In genomic region chr11:44316388-44317240, GRCh38 we compare ENCODE assay signal across 8 cellular contexts. TPM values are rescaled to one million over a fixed set of nuclear protein-coding genes. Genes with fewer than 3 reads are reported as not detected.
DNase-seq lines count a peak whose midpoint lies in the region; TF ChIP-seq lines count a peak whose summit lies in the region.

No MANE protein-coding gene starts in this region.

- H3K9me3 ChIP-seq in duodenal mucosa (ENCODE audit: control insufficient read depth in 1 of 2, low read length in 2 of 2), result no peaks in the 10 kb centered on the region

- H3K27me3 Mint-ChIP-seq in CD14-positive monocyte (ENCODE audit: low read depth in 3 of 3), result peaks cover 95 to 100% (median 99%) of the 10 kb centered on the region in 3 donors
- H3K27me3 Mint-ChIP-seq in neural crest cell (ENCODE audit: low read depth), result peaks cover 100% of the 10 kb centered on the region

- H3K36me3 Mint-ChIP-seq in CD14-positive monocyte, result peaks cover 0 to 3% of the 10 kb centered on the region in 2 donors
- H3K36me3 Mint-ChIP-seq in neural crest cell (ENCODE audit: low read depth), result no peaks in the 10 kb centered on the region

- no peak overlapping the region for H3K27ac Mint-ChIP-seq in CD14-positive monocyte
- no peak overlapping the region for H3K27ac Mint-ChIP-seq in neural crest cell (ENCODE audit: unreplicated experiment)

- TF ChIP-seq CTCF in CD14-positive monocyte (IDR thresholded peaks at IDR 0.05), result no peak
- peak; percentile 20 for TF ChIP-seq CTCF in neural crest cell (conservative IDR thresholded peaks at IDR 0.05)

- no peaks in the 10 kb centered on the region for H3K36me3 ChIP-seq in duodenal mucosa (ENCODE audit: control insufficient read depth in 1 of 2, insufficient read depth in 2 of 2, low read length in 2 of 2)

- H3K9ac ChIP-seq in duodenal mucosa (ENCODE audit: low read depth in 1 of 2, low read length in 2 of 2), result no peak overlapping the region

- H3K27me3 ChIP-seq in duodenal mucosa (ENCODE audit: control insufficient read depth in 1 of 2, insufficient read depth in 2 of 2, low read length in 2 of 2), result peaks cover 92 to 94% of the 10 kb centered on the region in 2 donors

- H3K4me1 ChIP-seq in duodenal mucosa (ENCODE audit: control insufficient read depth in 1 of 2, insufficient read depth in 2 of 2, low read length in 2 of 2), result peaks cover 4 to 11% of the 10 kb centered on the region in 2 donors

- H3K4me3 Mint-ChIP-seq in CD14-positive monocyte (peak overlapping the region; percentile 34 to 74), neural crest cell (peak overlapping the region; percentile 57)

- intact Hi-C loops in CD14-positive monocyte (cut with micrococcal nuclease), result no loop called here

- no peak for DNase-seq in CD14-positive monocyte (ENCODE audit: low spot score)
- peak; percentile 84 for DNase-seq in NCI-H1092 (lab: John Stamatoyannopoulos, UW)
- no peak for DNase-seq in neural crest cell (ENCODE audit: low read depth, low spot score)
- DNase-seq in HK-2 (ENCODE audit: unreplicated experiment), result no peak
- no peak for DNase-seq in central memory CD4-positive, alpha-beta T cell
- no peak for DNase-seq in activated effector memory CD4-positive, alpha-beta T cell treated with Interleukin-2 at 50 U/mL for 16 hours
- DNase-seq in GM19240 (ENCODE audit: insufficient read length, low spot score), result no peak

- H3K4me1 Mint-ChIP-seq in CD14-positive monocyte (peaks cover 13% of the 10 kb centered on the region), neural crest cell (peaks cover 11% of the 10 kb centered on the region)

- H3K9me3 Mint-ChIP-seq in CD14-positive monocyte (peaks cover 0 to 28% (median 15%) of the 10 kb centered on the region in 7 donors), neural crest cell (no peaks in the 10 kb centered on the region)

- H3K27ac ChIP-seq in duodenal mucosa (ENCODE audit: low read depth, low read length), result no peak overlapping the region

- H3K4me3 ChIP-seq in duodenal mucosa (ENCODE audit: low read depth in 1 of 2, low read length in 2 of 2), result peak overlapping the region; percentile 45 to 50

RNA-seq across cellular contexts. Expression of gene ALX4, which starts 6.7 kb away (rescaled TPM):
- not detected for polyA plus RNA-seq in CD14-positive monocyte
- total RNA-seq in neural crest cell, result 0.05 TPM in 2 replicates
